ENCODE assay signal across 9 cellular contexts in genomic region chr16:48318630-48319029, GRCh38.
DNase-seq lines count a peak whose midpoint lies in the region; ATAC-seq, FAIRE-seq and TF ChIP-seq lines count a peak whose summit lies in the region.
"Had no signal": no experiment of that assay in that cellular context is flagged by ENCODE, and none has a peak within 500 bp of the region (broad histone marks: within the 10 kb centered on the region; RNA-seq: fewer than 3 reads in every experiment).

No MANE protein-coding gene starts in this region.

- ATAC-seq in HG03439 (IDR thresholded peaks at IDR 0.05; ENCODE audit: unreplicated experiment): no peak
- ATAC-seq in GM21576 (IDR thresholded peaks at IDR 0.05; ENCODE audit: unreplicated experiment): no peak
- no peak for ATAC-seq in HG03039 (IDR thresholded peaks at IDR 0.05; ENCODE audit: unreplicated experiment)

- no peak overlapping the region for H3K4me3 ChIP-seq in astrocyte (ENCODE audit: insufficient read depth, low read depth, low read length)

- H3K9me3 ChIP-seq in astrocyte (ENCODE audit: insufficient read depth, low read depth, low read length): no peaks in the 10 kb centered on the region

- H4K20me1 ChIP-seq in astrocyte (ENCODE audit: insufficient read depth, low read length): peaks cover 45% of the 10 kb centered on the region

- H3K4me2 ChIP-seq in astrocyte (ENCODE audit: low read length): peak overlapping the region; percentile 21

- H3K36me3 ChIP-seq in astrocyte (ENCODE audit: insufficient read depth, low read length): no peaks in the 10 kb centered on the region

- H3K4me1 Mint-ChIP-seq in astrocyte (ENCODE audit: low read depth, unreplicated experiment): peaks cover 29% of the 10 kb centered on the region
- H3K4me1 Mint-ChIP-seq: brain had no signal

- H3K79me2 ChIP-seq in astrocyte (ENCODE audit: insufficient read depth, low read length): peaks cover 3% of the 10 kb centered on the region

- DNase-seq in Daoy (ENCODE audit: low read depth) (peak; percentile 13), MV-4-11 (lab: John Stamatoyannopoulos, UW) (peak; percentile 90), astrocyte (ENCODE audit: low read depth) (peak; percentile 73), medulla oblongata (ENCODE audit: extremely low spot score) (peak; percentile 84), NCI-H2171 treated with DMSO at 0.1 percent for 48 hours (lab: John Stamatoyannopoulos, UW) (no peak)

- H3K9me3 Mint-ChIP-seq in astrocyte (ENCODE audit: unreplicated experiment): peaks cover 3% of the 10 kb centered on the region

- H3K27ac ChIP-seq in astrocyte (ENCODE audit: low read depth, low read length): no peak overlapping the region

- no peak overlapping the region for H3K4me3 Mint-ChIP-seq in astrocyte (ENCODE audit: unreplicated experiment)
- H3K4me3 Mint-ChIP-seq: brain had no signal

- FAIRE-seq in astrocyte (lab: Jason Lieb, UNC): no peak

- no peak overlapping the region for H3K9ac ChIP-seq in astrocyte (ENCODE audit: low read length)

- peak overlapping the region; percentile 78 for H3K27ac Mint-ChIP-seq in astrocyte (ENCODE audit: unreplicated experiment)

- TF ChIP-seq CTCF in astrocyte (IDR thresholded peaks at IDR 0.05; ENCODE audit: insufficient read depth, low read depth, low read length): no peak

- H3K4me1 ChIP-seq in astrocyte (ENCODE audit: insufficient read depth, low read length): peaks cover 19% of the 10 kb centered on the region

- H3K27me3 Mint-ChIP-seq in astrocyte (ENCODE audit: low read depth, unreplicated experiment): no peaks in the 10 kb centered on the region
- H3K27me3 Mint-ChIP-seq: brain had no signal

- peaks cover 4% of the 10 kb centered on the region for H3K36me3 Mint-ChIP-seq in astrocyte (ENCODE audit: low read depth, unreplicated experiment)

- H2AFZ ChIP-seq in astrocyte (ENCODE audit: low read depth, low read length): no peak overlapping the region

- no peaks in the 10 kb centered on the region for H3K27me3 ChIP-seq in astrocyte (ENCODE audit: insufficient read depth, low read length)
